ENCODE assay signal across 18 cellular contexts in genomic region chr22:36143956-36144355, GRCh38. TPM values are rescaled to one million over a fixed set of nuclear protein-coding genes. Genes with fewer than 3 reads are reported as not detected.
"Had no signal": no experiment of that assay in that cellular context is flagged by ENCODE, and none has a peak within 500 bp of the region (broad histone marks: within the 10 kb centered on the region; RNA-seq: fewer than 3 reads in every experiment).

No MANE protein-coding gene starts in this region.

- H3K4me2 ChIP-seq: hepatocyte had no signal

- H3K9me3 Mint-ChIP-seq: activated T-helper 2 cell treated with anti-CD3 and anti-CD28 coated beads, Interferon-gamma antibody, Interleukin-2, Interleukin-4, amounts not matched to agents 10 μg/mL and 5 μg/mL and 100 μg/mL, durations not matched to agents 14 hours and 24 hours and 36 hours had no signal

- H3K27me3 Mint-ChIP-seq: activated CD4-positive, alpha-beta T cell treated with anti-CD3 and anti-CD28 coated beads for 36 hours had no signal

- H3K27me3 ChIP-seq: esophagus squamous epithelium, hepatocyte had no signal

- H2AFZ ChIP-seq: hepatocyte had no signal

- H3K9me3 ChIP-seq: esophagus squamous epithelium, thoracic aorta had no signal

- DNase-seq: activated CD4-positive, alpha-beta T cell treated with anti-CD3 and anti-CD28 coated beads for 36 hours; activated CD8-positive, alpha-beta memory T cell treated with anti-CD3 and anti-CD28 coated beads, Interleukin-2, amount 50 U/mL, for 48 hours; activated naive CD4-positive, alpha-beta T cell treated with anti-CD3 and anti-CD28 coated beads, Interleukin-2, amount 50 U/mL, for 16 hours; aorta; cortex of kidney; effector CD4-positive, alpha-beta T cell; esophagus squamous epithelium; islet precursor cell; nucleus accumbens; posterior cingulate gyrus; retina; stimulated activated CD4-positive, alpha-beta T cell treated with anti-CD3 and anti-CD28 coated beads, Interleukin-15, amount 100 ng/mL, for 24 hours; T-helper 9 cell had no signal

- H3K27ac ChIP-seq: esophagus squamous epithelium, hepatocyte, thoracic aorta, VCaP had no signal

- H3K4me3 ChIP-seq: esophagus squamous epithelium, hepatocyte, thoracic aorta had no signal

- ATAC-seq: activated CD4-positive, alpha-beta T cell treated with anti-CD3 and anti-CD28 coated beads for 36 hours had no signal

- H3K27ac Mint-ChIP-seq: activated T-helper 2 cell treated with anti-CD3 and anti-CD28 coated beads, Interferon-gamma antibody, Interleukin-2, Interleukin-4, amounts not matched to agents 10 μg/mL and 5 μg/mL and 100 μg/mL, durations not matched to agents 14 hours and 24 hours and 36 hours had no signal

- H3K79me2 ChIP-seq: hepatocyte had no signal

- H3K4me3 Mint-ChIP-seq: activated CD4-positive, alpha-beta T cell treated with anti-CD3 and anti-CD28 coated beads for 36 hours had no signal

RNA-seq across cellular contexts. Expression of gene APOL4, which starts 57.7 kb away (rescaled TPM):
- total RNA-seq: fibroblast of villous mesenchyme had no signal
